Comparison of ENCODE assay signal across 10 cellular contexts in genomic region chr2:112032615-112033457, GRCh38. TPM values are rescaled to one million over a fixed set of nuclear protein-coding genes. Genes with fewer than 3 reads are reported as not detected.
DNase-seq lines count a peak whose midpoint lies in the region; TF ChIP-seq lines count a peak whose summit lies in the region.
"Had no signal": no experiment of that assay in that cellular context is flagged by ENCODE, and none has a peak within 500 bp of the region (broad histone marks: within the 10 kb centered on the region; RNA-seq: fewer than 3 reads in every experiment).

No MANE protein-coding gene starts in this region.

- peak; percentile 21 for DNase-seq in midbrain (lab: John Stamatoyannopoulos, UW)
- DNase-seq in iPS-NIHi11 (ENCODE audit: low spot score), result no peak
- DNase-seq in neuronal stem cell (ENCODE audit: low spot score), result no peak
- DNase-seq in stimulated activated CD4-positive, alpha-beta T cell treated with anti-CD3 and anti-CD28 coated beads, Interleukin-4, amount 100 ng/mL, for 24 hours, result no peak
- DNase-seq in activated CD4-positive, CD25-positive, alpha-beta regulatory T cell (lab: John Stamatoyannopoulos, UW), result no peak
- DNase-seq: activated B cell treated with CpG ODN at 0.5 μM for 24 hours; CD4-positive, CD25-positive, alpha-beta regulatory T cell had no signal

- no peaks in the 10 kb centered on the region for H3K27me3 ChIP-seq in ACC112 (ENCODE audit: insufficient read depth, low read length)
- no peaks in the 10 kb centered on the region for H3K27me3 ChIP-seq in Loucy (ENCODE audit: insufficient read depth, low read length, poor library complexity, severe bottlenecking)
- H3K27me3 ChIP-seq in neuronal stem cell (ENCODE audit: control insufficient read depth in 3 of 3, insufficient read depth in 3 of 3, low read depth in 1 of 3, low read length in 3 of 3), result no peaks in the 10 kb centered on the region

- no peak overlapping the region for H3K14ac ChIP-seq in neuronal stem cell (ENCODE audit: low read length)

- H3K36me3 ChIP-seq in ACC112 (ENCODE audit: insufficient read depth, low read length), result no peaks in the 10 kb centered on the region
- no peaks in the 10 kb centered on the region for H3K36me3 ChIP-seq in Loucy (ENCODE audit: insufficient read depth, low read length)
- no peaks in the 10 kb centered on the region for H3K36me3 ChIP-seq in neuronal stem cell (replicated peaks in 1 of 2; ENCODE audit: control insufficient read depth in 2 of 2, insufficient read depth in 2 of 2, low read length in 2 of 2)

- no peak overlapping the region for H3K4me2 ChIP-seq in Loucy (ENCODE audit: low read depth, low read length, poor library complexity, severe bottlenecking)
- no peak overlapping the region for H3K4me2 ChIP-seq in neuronal stem cell (ENCODE audit: insufficient read depth, low read length, poor library complexity, severe bottlenecking)

- H3K9me3 ChIP-seq in Loucy (ENCODE audit: insufficient read depth, low read depth, low read length) (no peaks in the 10 kb centered on the region; the same call in 1 of the 2 replicates), neuronal stem cell (replicated peaks in 1 of 2; ENCODE audit: control insufficient read depth in 2 of 2, insufficient read depth in 1 of 2, low read depth in 1 of 2, low read length in 2 of 2) (peaks cover 0 to 4% of the 10 kb centered on the region in 2 donors)

- TF ChIP-seq CTCF in Loucy (conservative IDR thresholded peaks at IDR 0.05; ENCODE audit: low read length), result peak; percentile 41

- no peak overlapping the region for H2BK120ac ChIP-seq in neuronal stem cell (ENCODE audit: low read depth, low read length)

- no peak overlapping the region for H2BK12ac ChIP-seq in neuronal stem cell (ENCODE audit: low read length)

- H3F3A ChIP-seq in Loucy (ENCODE audit: low read depth), result no peaks in the 10 kb centered on the region

- H3K4me3 ChIP-seq in ACC112 (ENCODE audit: low read depth, low read length) (no peak overlapping the region), Loucy (ENCODE audit: low read length, poor library complexity, severe bottlenecking) (no peak overlapping the region), neuronal stem cell (ENCODE audit: low read length in 2 of 2) (no peak overlapping the region)

- no peak overlapping the region for H3K9ac ChIP-seq in Loucy (ENCODE audit: low read depth, low read length, poor library complexity, severe bottlenecking)
- no peak overlapping the region for H3K9ac ChIP-seq in neuronal stem cell (ENCODE audit: low read depth, low read length, poor library complexity)

- H3K18ac ChIP-seq in neuronal stem cell (ENCODE audit: low read length), result no peak overlapping the region

- H3K9me2 ChIP-seq in Loucy (replicated peaks; ENCODE audit: low read depth, low read length), result no peaks in the 10 kb centered on the region

- no peaks in the 10 kb centered on the region for H3K36me3 Mint-ChIP-seq in dendritic cell treated with granulocyte-macrophage colony-stimulating factor and Interleukin-4, amounts not matched to agents 40 ng/mL and 50 ng/mL, for 4 days (ENCODE audit: low read depth)
- H3K36me3 Mint-ChIP-seq: CD4-positive, CD25-positive, alpha-beta regulatory T cell had no signal

- H3K27ac ChIP-seq in ACC112 (ENCODE audit: low read depth, low read length), result peak overlapping the region; percentile 81
- H3K27ac ChIP-seq in neuronal stem cell (replicated peaks; ENCODE audit: low read length), result no peak overlapping the region

- WGBS in neuronal stem cell (ENCODE audit: extremely low coverage in 2 of 2, insufficient read length in 2 of 2, insufficient replicate concordance in 1 of 2), 2 donors, result no CpG with 5 or more reads among the region's 4 CpGs

- H4K91ac ChIP-seq in neuronal stem cell (ENCODE audit: low read depth, low read length, poor library complexity), result no peak overlapping the region

- H2AK5ac ChIP-seq in neuronal stem cell (ENCODE audit: low read depth, low read length), result no peak overlapping the region

- no peak overlapping the region for H3K4me3 Mint-ChIP-seq in dendritic cell treated with granulocyte-macrophage colony-stimulating factor and Interleukin-4, amounts not matched to agents 40 ng/mL and 50 ng/mL, for 4 days
- H3K4me3 Mint-ChIP-seq: activated B cell treated with CpG ODN at 0.5 μM for 24 hours; CD4-positive, CD25-positive, alpha-beta regulatory T cell had no signal

- peaks cover 16% of the 10 kb centered on the region for H3K4me1 Mint-ChIP-seq in dendritic cell treated with granulocyte-macrophage colony-stimulating factor and Interleukin-4, amounts not matched to agents 40 ng/mL and 50 ng/mL, for 4 days (ENCODE audit: low read depth)
- H3K4me1 Mint-ChIP-seq: activated B cell treated with CpG ODN at 0.5 μM for 24 hours had no signal

- no peaks in the 10 kb centered on the region for H3K79me1 ChIP-seq in neuronal stem cell (ENCODE audit: low read depth, low read length)

- no peak overlapping the region for H4K8ac ChIP-seq in neuronal stem cell (ENCODE audit: low read depth, low read length)

- no peak overlapping the region for H2BK15ac ChIP-seq in neuronal stem cell (ENCODE audit: low read length)

- no peaks in the 10 kb centered on the region for H3K9me3 Mint-ChIP-seq in dendritic cell treated with granulocyte-macrophage colony-stimulating factor and Interleukin-4, amounts not matched to agents 40 ng/mL and 50 ng/mL, for 4 days

- H2AFZ ChIP-seq in ACC112 (ENCODE audit: low read length, unreplicated experiment) (no peak overlapping the region), Loucy (ENCODE audit: low read length) (no peak overlapping the region), neuronal stem cell (ENCODE audit: low read length) (no peak overlapping the region)

- intact Hi-C loops in dendritic cell treated with granulocyte-macrophage colony-stimulating factor and Interleukin-4, amounts not matched to agents 40 ng/mL and 50 ng/mL, for 4 days (cut with micrococcal nuclease), result loop anchor here (10.0 kb wide), 1 partner anchor 48 kb away; no protein-coding TSS in a partner anchor

- no peak overlapping the region for H2BK5ac ChIP-seq in neuronal stem cell (ENCODE audit: low read length)

- H3K27ac Mint-ChIP-seq in dendritic cell treated with granulocyte-macrophage colony-stimulating factor and Interleukin-4, amounts not matched to agents 40 ng/mL and 50 ng/mL, for 4 days, result peak overlapping the region; percentile 66
- H3K27ac Mint-ChIP-seq: activated B cell treated with CpG ODN at 0.5 μM for 24 hours; CD4-positive, CD25-positive, alpha-beta regulatory T cell had no signal

- peaks cover 3% of the 10 kb centered on the region for H3K27me3 Mint-ChIP-seq in dendritic cell treated with granulocyte-macrophage colony-stimulating factor and Interleukin-4, amounts not matched to agents 40 ng/mL and 50 ng/mL, for 4 days

- no peak overlapping the region for H3K4ac ChIP-seq in neuronal stem cell (ENCODE audit: low read length)

- H3K79me2 ChIP-seq in ACC112 (ENCODE audit: control insufficient read depth, insufficient read depth, low read length, unreplicated experiment), result no peaks in the 10 kb centered on the region
- H3K79me2 ChIP-seq in Loucy (ENCODE audit: insufficient read depth, low read length), result no peaks in the 10 kb centered on the region

- H3K4me1 ChIP-seq in ACC112 (ENCODE audit: control insufficient read depth, insufficient read depth, low read length, unreplicated experiment) (peaks cover 25% of the 10 kb centered on the region), Loucy (ENCODE audit: insufficient read depth, low read length, poor library complexity, severe bottlenecking) (peaks cover 10% of the 10 kb centered on the region), neuronal stem cell (ENCODE audit: control insufficient read depth in 2 of 2, insufficient read depth in 1 of 2, low read depth in 1 of 2, low read length in 2 of 2) (peaks cover 4 to 6% of the 10 kb centered on the region in 2 donors)

- no peak overlapping the region for H3K23ac ChIP-seq in neuronal stem cell (ENCODE audit: low read depth, low read length, poor library complexity)

- H4K20me1 ChIP-seq in Loucy (ENCODE audit: insufficient read depth, low read length, poor library complexity, severe bottlenecking), result no peaks in the 10 kb centered on the region

RNA-seq across cellular contexts. Expression of gene TMEM87B, which starts 22.2 kb away (rescaled TPM):
- polyA plus RNA-seq in neuronal stem cell (2013, experiment 1 of 2), result 12.8 TPM
- polyA plus RNA-seq in neuronal stem cell (2013, experiment 2 of 2), result 13.1 TPM
